Comparison of ENCODE assay signal across 11 cellular contexts in genomic region chr4:140497776-140498636, GRCh38. TPM values are rescaled to one million over a fixed set of nuclear protein-coding genes. Genes with fewer than 3 reads are reported as not detected.
DNase-seq lines count a peak whose midpoint lies in the region; ATAC-seq and TF ChIP-seq lines count a peak whose summit lies in the region.
"Had no signal": no experiment of that assay in that cellular context is flagged by ENCODE, and none has a peak within 500 bp of the region (broad histone marks: within the 10 kb centered on the region; RNA-seq: fewer than 3 reads in every experiment).

MGAT4D (minus strand) TSS chr4:140498293; CDS start chr4:140498222, 71 bp downstream.

- BruUV-seq in Calu3 (replicated peaks; lab: Mats Ljungman, UMichigan), result no TSS peak

- H3K4me1 ChIP-seq in heart right ventricle (peaks cover 0 to 8% (median 0%) of the 10 kb centered on the region in 9 donors), osteoblast (ENCODE audit: insufficient read depth, low read length) (no peaks in the 10 kb centered on the region)

- no peak within 1 kb of the TSS for H3K27ac Mint-ChIP-seq in Calu3 (ENCODE audit: unreplicated experiment)
- H3K27ac Mint-ChIP-seq in T-helper 17 cell, result no peak within 1 kb of the TSS

- H3K4me3 Mint-ChIP-seq in Calu3 (ENCODE audit: low read depth, unreplicated experiment), result peak within 1 kb of the TSS; percentile 67
- H3K4me3 Mint-ChIP-seq in T-helper 17 cell, result peak within 1 kb of the TSS; percentile 62

- peak within 1 kb of the TSS; percentile 9 for H3K4me2 ChIP-seq in osteoblast (ENCODE audit: insufficient read depth, low read length)

- H3K27me3 ChIP-seq in heart right ventricle (peaks cover 7 to 81% (median 57%) of the 10 kb centered on the region in 7 donors), osteoblast (ENCODE audit: insufficient read depth, low read length) (peaks cover 55% of the 10 kb centered on the region)

- peak within 1 kb of the TSS in 9 of 10 donors; percentile 5 to 41 (median 36) for H3K4me3 ChIP-seq in heart right ventricle
- no peak within 1 kb of the TSS for H3K4me3 ChIP-seq in osteoblast (ENCODE audit: insufficient read depth, low read length)

- H3K9me3 Mint-ChIP-seq in Calu3 (ENCODE audit: low read depth, unreplicated experiment), result no peaks in the 10 kb centered on the region

- no peaks in the 10 kb centered on the region for H3K9me3 ChIP-seq in T-helper 17 cell (ENCODE audit: control insufficient read depth, low read length, poor library complexity, severe bottlenecking)
- no peaks in the 10 kb centered on the region for H3K9me3 ChIP-seq in heart right ventricle
- H3K9me3 ChIP-seq in osteoblast (ENCODE audit: low read depth, low read length), result no peaks in the 10 kb centered on the region

- intact Hi-C loops in Calu3 (cut with micrococcal nuclease; ENCODE audit: unreplicated experiment) (no loop called here), heart right ventricle (cut with DNase I) (no loop called here)

- DNase-seq in Calu3 (peak; percentile 4), T-helper 17 cell (peak in 1 of 3 donors; percentile 9), heart right ventricle (peak in 1 of 2 donors; percentile 8), osteoblast (ENCODE audit: insufficient read length, low spot score, missing footprints) (peak; percentile 72), AG08395 (ENCODE audit: low spot score) (no peak)
- DNase-seq: T-helper 9 cell had no signal

- H3K36me3 Mint-ChIP-seq in Calu3 (ENCODE audit: insufficient read depth, unreplicated experiment), result no peaks in the 10 kb centered on the region
- H3K36me3 Mint-ChIP-seq in T-helper 17 cell (ENCODE audit: low read depth), result peaks cover 10% of the 10 kb centered on the region

- H3K27ac ChIP-seq in heart right ventricle, result no peak within 1 kb of the TSS
- no peak within 1 kb of the TSS for H3K27ac ChIP-seq in osteoblast (ENCODE audit: low read depth, low read length)

- H3K27me3 Mint-ChIP-seq in Calu3 (ENCODE audit: unreplicated experiment) (peaks cover 80% of the 10 kb centered on the region), T-helper 17 cell (peaks cover 68% of the 10 kb centered on the region)

- ATAC-seq in T-helper 17 cell, result no peak
- peak in 2 of 8 donors; percentile 50 to 55 for ATAC-seq in heart right ventricle
- no peak for ATAC-seq in GM21367 (IDR thresholded peaks at IDR 0.05; ENCODE audit: unreplicated experiment)
- ATAC-seq in GM19452 (IDR thresholded peaks at IDR 0.05; ENCODE audit: unreplicated experiment), result no peak
- no peak for ATAC-seq in HG02642 (IDR thresholded peaks at IDR 0.05; ENCODE audit: poor library complexity, unreplicated experiment)
- ATAC-seq: HCT116 had no signal

- no peaks in the 10 kb centered on the region for H4K20me1 ChIP-seq in osteoblast (ENCODE audit: insufficient read depth, low read length)

- CTCF ChIA-PET in Calu3 (lab: Charles Lee), result no interaction called here

- no peaks in the 10 kb centered on the region for H3K36me3 ChIP-seq in heart right ventricle
- H3K36me3 ChIP-seq in osteoblast (ENCODE audit: insufficient read depth, low read length), result no peaks in the 10 kb centered on the region

- 9% methylated on average over 60 to 68 of the region's 68 CpGs for WGBS in heart right ventricle, 2 donors

- no peak within 1 kb of the TSS for H2AFZ ChIP-seq in osteoblast (ENCODE audit: low read length)

- H3K79me2 ChIP-seq in osteoblast (ENCODE audit: insufficient read depth, low read length), result no peaks in the 10 kb centered on the region

- TF ChIP-seq CTCF in Calu3 (IDR thresholded peaks at IDR 0.05; ENCODE audit: unreplicated experiment) (no peak), heart right ventricle (IDR thresholded peaks at IDR 0.05) (no peak), osteoblast (IDR thresholded peaks at IDR 0.05; ENCODE audit: extremely low read depth, low read depth, low read length) (no peak)

- H3K4me1 Mint-ChIP-seq in Calu3 (ENCODE audit: low read depth, unreplicated experiment) (no peaks in the 10 kb centered on the region), T-helper 17 cell (peaks cover 4% of the 10 kb centered on the region)

RNA-seq across cellular contexts. Expression of gene MGAT4D, which starts in this region (rescaled TPM):
- total RNA-seq in Calu3 (2022), result not detected in 2 replicates
- total RNA-seq in T-helper 17 cell, result not detected
- not detected for total RNA-seq in heart right ventricle
- not detected for polyA plus RNA-seq in heart right ventricle
- total RNA-seq in osteoblast, result not detected in 2 replicates
- total RNA-seq: dermis microvascular lymphatic vessel endothelial cell had no signal

Comparison
In these comparisons a context has a peak if more than half of its experiments do, and no peak if none do; other contexts are left out.
1. Peak in DNase-seq in Calu3; RNA of the gene not detected or under 1 TPM.
2. Peak in DNase-seq and H3K4me2 ChIP-seq in osteoblast; RNA of the gene not detected or under 1 TPM.